In the genomic region with DNA sequence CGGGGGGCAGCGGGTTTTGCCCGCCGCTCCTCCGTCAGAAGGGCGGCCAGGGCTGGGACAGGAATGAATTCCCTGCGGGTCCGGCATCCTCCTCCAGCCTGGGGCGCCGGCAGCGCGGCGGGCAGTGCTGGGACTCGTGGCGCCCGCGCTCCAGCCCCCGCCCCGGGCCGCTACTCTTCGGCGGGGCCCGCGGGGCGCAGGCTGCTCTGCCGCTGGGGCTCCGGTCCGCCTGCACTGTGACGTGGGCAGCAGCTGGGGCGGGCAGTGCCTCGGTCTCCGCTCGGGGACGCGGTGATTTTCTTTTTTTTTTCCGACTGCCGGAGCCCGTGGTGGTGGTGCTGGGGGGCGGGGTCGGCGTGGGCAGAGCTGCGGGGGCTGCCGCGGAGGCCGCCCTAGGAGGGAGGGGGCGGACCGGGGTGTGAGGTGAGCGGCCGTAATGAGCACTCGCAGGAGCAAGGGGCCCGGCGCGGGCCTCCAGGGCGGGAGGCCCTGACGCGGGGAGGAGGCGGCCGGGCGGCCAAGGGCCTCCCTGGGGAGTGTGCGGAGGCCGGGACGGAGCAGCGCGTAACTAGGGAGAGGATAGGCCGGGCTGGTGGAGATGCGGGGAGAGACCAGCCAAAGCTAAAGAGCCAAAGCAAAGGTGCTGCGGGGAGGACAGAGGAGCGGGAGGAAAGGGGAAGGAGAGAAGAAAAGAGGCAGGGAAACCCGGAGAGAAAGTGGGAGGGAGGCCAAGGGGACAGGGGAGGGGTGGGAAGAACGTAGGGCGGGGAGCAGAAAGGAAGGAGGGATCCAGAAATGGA, we compare ENCODE assay signal across 8 cellular contexts.
A peak's percentile ranks its signal among the peaks of the same experiment; 100 is the strongest.
DNase-seq lines count a peak whose midpoint lies in the region; ATAC-seq and TF ChIP-seq lines count a peak whose summit lies in the region.

No MANE protein-coding gene starts in this region.

- H3K4me1 ChIP-seq in left lung = peaks cover 4 to 25% of the 10 kb centered on the region in 2 donors

- no peaks in the 10 kb centered on the region for H3K36me3 Mint-ChIP-seq in activated CD4-positive, alpha-beta memory T cell treated with anti-CD3 and anti-CD28 coated beads for 36 hours

- DNase-seq in 8988T = peak; percentile 60
- peak; percentile 55 for DNase-seq in NCI-H2171 treated with DMSO at 0.1 percent for 48 hours (lab: John Stamatoyannopoulos, UW)
- peak; percentile 54 for DNase-seq in activated CD4-positive, alpha-beta memory T cell treated with anti-CD3 and anti-CD28 coated beads for 36 hours
- peak; percentile 80 for DNase-seq in ecto neural progenitor cell (ENCODE audit: low spot score)
- DNase-seq in left lung = peak; percentile 68 to 89
- peak; percentile 23 to 28 for DNase-seq in stimulated activated CD4-positive, alpha-beta T cell treated with anti-CD3 and anti-CD28 coated beads, Interleukin-2, amount 100 ng/mL, for 48 hours

- no peak for TF ChIP-seq CTCF in left lung (IDR thresholded peaks at IDR 0.05)

- H3K27me3 ChIP-seq in left lung = peaks cover 0 to 41% of the 10 kb centered on the region in 2 donors

- intact Hi-C loops in activated CD4-positive, alpha-beta memory T cell treated with anti-CD3 and anti-CD28 coated beads for 36 hours (cut with micrococcal nuclease) = loop anchor here (5.0 kb wide), 2 partner anchors 124 to 216 kb away; a partner anchor contains a TSS
- intact Hi-C loops in left lung (cut with DNase I) = loop anchor here in 1 of 2 donors (5.0 to 10.0 kb wide), 2 partner anchors 56 to 91 kb away; no protein-coding TSS in a partner anchor

- peaks cover 27% of the 10 kb centered on the region for H3K27me3 Mint-ChIP-seq in activated CD4-positive, alpha-beta memory T cell treated with anti-CD3 and anti-CD28 coated beads for 36 hours

- H3K4me1 Mint-ChIP-seq in activated CD4-positive, alpha-beta memory T cell treated with anti-CD3 and anti-CD28 coated beads for 36 hours (ENCODE audit: low read depth) = peaks cover 20% of the 10 kb centered on the region

- no peak overlapping the region for H3K27ac Mint-ChIP-seq in activated CD4-positive, alpha-beta memory T cell treated with anti-CD3 and anti-CD28 coated beads for 36 hours

- CTCF ChIA-PET in activated CD4-positive, alpha-beta memory T cell treated with anti-CD3 and anti-CD28 coated beads for 36 hours (lab: Charles Lee) = interaction anchor here (0.6 to 4.8 kb wide), 7 partner anchors 53 to 918 kb away, joined by 3 to 45 read pairs (median 4); no protein-coding TSS in a partner anchor

- H3K4me3 Mint-ChIP-seq in activated CD4-positive, alpha-beta memory T cell treated with anti-CD3 and anti-CD28 coated beads for 36 hours = peak overlapping the region; percentile 67

- peak; percentile 41 for ATAC-seq in GM18867 (IDR thresholded peaks at IDR 0.05; ENCODE audit: unreplicated experiment)
- ATAC-seq in left lung = peak; percentile 59
- ATAC-seq in HG02884 (IDR thresholded peaks at IDR 0.05; ENCODE audit: unreplicated experiment) = no peak

- H3K27ac ChIP-seq in left lung = peak overlapping the region; percentile 87 to 95

- H3K36me3 ChIP-seq in left lung = no peaks in the 10 kb centered on the region

- no peaks in the 10 kb centered on the region for H3K9me3 ChIP-seq in left lung

- no peaks in the 10 kb centered on the region for H3K9me3 Mint-ChIP-seq in activated CD4-positive, alpha-beta memory T cell treated with anti-CD3 and anti-CD28 coated beads for 36 hours

- POLR2A ChIA-PET in activated CD4-positive, alpha-beta memory T cell treated with anti-CD3 and anti-CD28 coated beads for 36 hours (lab: Charles Lee) = interaction anchor here (1.0 to 1.3 kb wide), 3 partner anchors 25 to 122 kb away, joined by 3 to 4 read pairs (median 4); a partner anchor contains a TSS

- H3K4me3 ChIP-seq in left lung = peak overlapping the region; percentile 56 to 64

Comparison
In these comparisons a context has a peak if more than half of its experiments do, and no peak if none do; other contexts are left out.
1. DNase-seq: peak in every context shown above with its lines; median percentile 80 in ecto neural progenitor cell; 78 in left lung; 60 in 8988T; 55 in NCI-H2171 treated with DMSO at 0.1 percent for 48 hours; 54 in activated CD4-positive, alpha-beta memory T cell treated with anti-CD3 and anti-CD28 coated beads for 36 hours; 26 in stimulated activated CD4-positive, alpha-beta T cell treated with anti-CD3 and anti-CD28 coated beads, Interleukin-2, amount 100 ng/mL, for 48 hours.